2 cellular contexts compared by ENCODE assay signal in the genomic region with DNA sequence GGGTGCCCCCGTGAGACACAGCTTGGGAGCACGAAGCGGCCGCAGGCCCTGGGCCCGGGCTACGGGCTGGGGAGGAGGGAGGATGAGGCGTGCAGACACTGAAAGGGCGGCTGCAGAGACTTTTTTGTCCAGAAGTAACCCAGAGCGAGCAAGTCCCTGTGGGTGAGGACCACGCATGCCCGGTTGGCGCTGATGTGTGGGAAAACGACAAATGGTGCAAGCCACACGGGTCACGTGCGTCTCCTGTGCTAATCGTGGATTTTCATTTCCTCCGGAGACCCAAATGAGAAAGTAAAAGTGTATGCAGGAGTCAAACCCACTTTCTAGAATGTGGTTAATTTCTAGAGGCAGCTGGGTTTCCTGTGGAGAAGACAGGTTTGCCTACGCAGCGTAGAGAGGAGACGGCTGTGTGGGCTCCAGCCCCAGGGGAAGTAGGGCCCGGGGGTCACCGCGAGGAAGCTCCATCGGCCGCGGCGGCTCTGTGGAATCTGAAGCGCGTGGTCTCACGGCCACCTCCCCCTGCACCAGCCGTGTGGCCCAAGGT.
TF ChIP-seq lines count a peak whose summit lies in the region.

No MANE protein-coding gene starts in this region.

TF ChIP-seq in WTC11, 78 proteins besides CTCF, POLR2A, EP300 and RAD21 (continued from another document):
- TF ChIP-seq ZNF263 (CRISPR knock-in tag; IDR thresholded peaks at IDR 0.05; ENCODE audit: low read depth) (no peak), JUN (CRISPR knock-in tag; IDR thresholded peaks at IDR 0.05) (no peak), FOXJ3 (CRISPR knock-in tag; IDR thresholded peaks at IDR 0.05; ENCODE audit: borderline replicate concordance) (no peak), RELA (CRISPR knock-in tag; IDR thresholded peaks at IDR 0.05; ENCODE audit: borderline replicate concordance) (no peak), CBFB (CRISPR knock-in tag; IDR thresholded peaks at IDR 0.05; ENCODE audit: low read depth) (no peak), NFYB (CRISPR knock-in tag; conservative IDR thresholded peaks at IDR 0.05; ENCODE audit: low read depth) (no peak), ZNF671 (CRISPR knock-in tag; IDR thresholded peaks at IDR 0.05) (no peak)
- TF ChIP-seq, protein P1, sequence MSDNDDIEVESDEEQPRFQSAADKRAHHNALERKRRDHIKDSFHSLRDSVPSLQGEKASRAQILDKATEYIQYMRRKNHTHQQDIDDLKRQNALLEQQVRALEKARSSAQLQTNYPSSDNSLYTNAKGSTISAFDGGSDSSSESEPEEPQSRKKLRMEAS (CRISPR knock-in tag; IDR thresholded peaks at IDR 0.05) = no peak

TF ChIP-seq in SK-N-SH, 30 proteins besides CTCF, POLR2A, EP300 and RAD21 (continued from another document):
- TF ChIP-seq, protein P2, sequence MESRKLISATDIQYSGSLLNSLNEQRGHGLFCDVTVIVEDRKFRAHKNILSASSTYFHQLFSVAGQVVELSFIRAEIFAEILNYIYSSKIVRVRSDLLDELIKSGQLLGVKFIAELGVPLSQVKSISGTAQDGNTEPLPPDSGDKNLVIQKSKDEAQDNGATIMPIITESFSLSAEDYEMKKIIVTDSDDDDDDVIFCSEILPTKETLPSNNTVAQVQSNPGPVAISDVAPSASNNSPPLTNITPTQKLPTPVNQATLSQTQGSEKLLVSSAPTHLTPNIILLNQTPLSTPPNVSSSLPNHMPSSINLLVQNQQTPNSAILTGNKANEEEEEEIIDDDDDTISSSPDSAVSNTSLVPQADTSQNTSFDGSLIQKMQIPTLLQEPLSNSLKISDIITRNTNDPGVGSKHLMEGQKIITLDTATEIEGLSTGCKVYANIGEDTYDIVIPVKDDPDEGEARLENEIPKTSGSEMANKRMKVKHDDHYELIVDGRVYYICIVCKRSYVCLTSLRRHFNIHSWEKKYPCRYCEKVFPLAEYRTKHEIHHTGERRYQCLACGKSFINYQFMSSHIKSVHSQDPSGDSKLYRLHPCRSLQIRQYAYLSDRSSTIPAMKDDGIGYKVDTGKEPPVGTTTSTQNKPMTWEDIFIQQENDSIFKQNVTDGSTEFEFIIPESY (IDR thresholded peaks at IDR 0.05; ENCODE audit: borderline replicate concordance, low read depth) = no peak
- TF ChIP-seq RCOR1 (IDR thresholded peaks at IDR 0.05; ENCODE audit: low read length) = no peak
- TF ChIP-seq SMC3 (IDR thresholded peaks at IDR 0.05; ENCODE audit: low read depth, low read length) = no peak
- TF ChIP-seq RXRA (IDR thresholded peaks at IDR 0.05; ENCODE audit: borderline replicate concordance, low read depth) = no peak
- TF ChIP-seq TCF12 (IDR thresholded peaks at IDR 0.05) = no peak
- TF ChIP-seq USF2 (IDR thresholded peaks at IDR 0.05; ENCODE audit: borderline replicate concordance, low read depth, low read length) = no peak
- TF ChIP-seq FOXM1 (IDR thresholded peaks at IDR 0.05; ENCODE audit: low read depth) = no peak
- TF ChIP-seq POLR2AphosphoS5 (IDR thresholded peaks at IDR 0.05; ENCODE audit: low read depth, low read length) = no peak
- no peak for TF ChIP-seq NFIC (IDR thresholded peaks at IDR 0.05; ENCODE audit: borderline replicate concordance)
- TF ChIP-seq TAF1 (IDR thresholded peaks at IDR 0.05; ENCODE audit: borderline replicate concordance, low read depth, low read length) = no peak
